28 cellular contexts compared by ENCODE assay signal in the genomic region with DNA sequence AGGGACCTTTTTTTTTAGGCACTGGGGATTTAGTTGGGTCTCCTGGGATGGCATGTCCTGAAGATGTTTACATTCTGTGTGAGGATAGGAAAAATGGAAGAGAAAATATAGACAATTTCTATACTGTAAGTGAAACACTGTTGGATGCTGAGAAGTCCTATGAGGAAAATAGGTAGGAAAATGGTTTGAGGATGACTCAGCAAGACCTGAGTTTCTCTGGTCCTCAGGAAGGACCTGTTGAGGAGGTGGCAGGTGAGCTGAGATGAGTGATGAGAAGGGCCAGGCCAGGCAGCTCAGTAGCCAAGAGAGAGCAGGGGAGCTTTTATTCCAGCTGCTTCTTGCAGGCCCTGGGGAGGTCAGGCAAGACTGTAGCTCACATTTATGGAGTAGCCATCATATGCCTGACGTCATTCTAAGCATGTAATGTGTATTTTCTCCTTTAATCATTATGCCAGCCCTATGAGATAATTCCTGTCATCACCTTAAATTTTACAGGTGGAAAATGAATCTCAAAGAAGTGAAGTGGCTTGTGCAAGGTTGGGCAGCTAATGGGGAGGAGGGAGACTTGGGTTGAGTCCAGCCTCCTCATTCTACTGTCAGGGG. TPM values are rescaled to one million over a fixed set of nuclear protein-coding genes. Genes with fewer than 3 reads are reported as not detected.
"Had no signal": no experiment of that assay in that cellular context is flagged by ENCODE, and none has a peak within 500 bp of the region (broad histone marks: within the 10 kb centered on the region; RNA-seq: fewer than 3 reads in every experiment).

No MANE protein-coding gene starts in this region.

- DNase-seq: activated CD4-positive, alpha-beta memory T cell treated with anti-CD3 and anti-CD28 coated beads, Interleukin-2, amount 10 ng/mL, durations not matched to agents 7 days and 5 days; activated CD4-positive, alpha-beta T cell treated with anti-CD3 and anti-CD28 coated beads for 1 hour; activated CD4-positive, alpha-beta T cell treated with anti-CD3 and anti-CD28 coated beads, Interleukin-2, amount 10 ng/mL, durations not matched to agents 7 days and 5 days; activated naive CD4-positive, alpha-beta T cell treated with anti-CD3 and anti-CD28 coated beads, Interleukin-2, amount 50 U/mL, for 16 hours; activated T-cell treated with anti-CD3 and anti-CD28 coated beads for 4 hours; activated T-cell treated with anti-CD3 and anti-CD28 coated beads, Interleukin-2, amount 50 U/mL, for 48 hours; amniotic stem cell; body of pancreas; central memory CD4-positive, alpha-beta T cell; Karpas-422; MM.1S; NCI-H1105; NCI-H1436; NCI-H1694 treated with DMSO at 0.1 percent for 48 hours; NCI-H2029 treated with DMSO at 0.1 percent for 48 hours; NCI-H345; NCI-H510A; NCI-H69; SIG-M5; T-helper 17 cell; T-helper 9 cell had no signal

- H3K36me3 ChIP-seq: ascending aorta had no signal

- H3K27ac ChIP-seq: ascending aorta, body of pancreas had no signal

- H3K36me3 Mint-ChIP-seq: WTC11 had no signal

- H3K9me3 ChIP-seq: ascending aorta, body of pancreas had no signal

- H3K4me3 Mint-ChIP-seq: activated CD4-positive, alpha-beta memory T cell treated with anti-CD3 and anti-CD28 coated beads, Interleukin-2, amount 10 ng/mL, durations not matched to agents 7 days and 5 days; activated CD4-positive, alpha-beta T cell treated with anti-CD3 and anti-CD28 coated beads, Interleukin-2, amount 10 ng/mL, durations not matched to agents 7 days and 5 days; activated T-helper 17 cell treated with anti-CD3 and anti-CD28 coated beads, Interleukin-2, amount 50 U/mL, for 72 hours; T-helper 17 cell; WTC11 had no signal

- H3K27ac Mint-ChIP-seq: activated CD4-positive, alpha-beta memory T cell treated with anti-CD3 and anti-CD28 coated beads, Interleukin-2, amount 10 ng/mL, durations not matched to agents 7 days and 5 days; activated CD4-positive, alpha-beta T cell treated with anti-CD3 and anti-CD28 coated beads, Interleukin-2, amount 10 ng/mL, durations not matched to agents 7 days and 5 days; activated T-helper 17 cell treated with anti-CD3 and anti-CD28 coated beads, Interleukin-2, amount 50 U/mL, for 72 hours; T-helper 17 cell; WTC11 had no signal

- H3K4me1 Mint-ChIP-seq: activated CD4-positive, alpha-beta memory T cell treated with anti-CD3 and anti-CD28 coated beads, Interleukin-2, amount 10 ng/mL, durations not matched to agents 7 days and 5 days; activated CD4-positive, alpha-beta T cell treated with anti-CD3 and anti-CD28 coated beads, Interleukin-2, amount 10 ng/mL, durations not matched to agents 7 days and 5 days; activated T-helper 17 cell treated with anti-CD3 and anti-CD28 coated beads, Interleukin-2, amount 50 U/mL, for 72 hours; WTC11 had no signal

- H3K4me3 ChIP-seq: ascending aorta, body of pancreas had no signal

- H3K9me3 Mint-ChIP-seq: activated CD4-positive, alpha-beta memory T cell treated with anti-CD3 and anti-CD28 coated beads, Interleukin-2, amount 10 ng/mL, durations not matched to agents 7 days and 5 days; activated CD4-positive, alpha-beta T cell treated with anti-CD3 and anti-CD28 coated beads, Interleukin-2, amount 10 ng/mL, durations not matched to agents 7 days and 5 days; activated T-helper 17 cell treated with anti-CD3 and anti-CD28 coated beads, Interleukin-2, amount 50 U/mL, for 72 hours had no signal

- ATAC-seq: activated T-helper 17 cell treated with anti-CD3 and anti-CD28 coated beads, Interleukin-2, amount 50 U/mL, for 72 hours; body of pancreas; T-helper 17 cell; WTC11 had no signal

- H3K4me1 ChIP-seq: ascending aorta, body of pancreas had no signal

- H3K27me3 ChIP-seq: ascending aorta, body of pancreas had no signal

RNA-seq across cellular contexts. Expression of a gene that starts 19.1 kb away (rescaled TPM):
- total RNA-seq: activated CD4-positive, alpha-beta memory T cell treated with anti-CD3 and anti-CD28 coated beads, Interleukin-2, amount 10 ng/mL, durations not matched to agents 7 days and 5 days; activated CD4-positive, alpha-beta T cell treated with anti-CD3 and anti-CD28 coated beads, Interleukin-2, amount 10 ng/mL, durations not matched to agents 7 days and 5 days; activated CD8-positive, alpha-beta memory T cell treated with anti-CD3 and anti-CD28 coated beads for 36 hours; activated T-helper 17 cell treated with anti-CD3 and anti-CD28 coated beads, Interleukin-2, amount 50 U/mL, for 72 hours; ascending aorta; body of pancreas; bronchial epithelial cell; chondrocyte; RPMI7951; T-helper 17 cell; WTC11 had no signal
